In genomic region chr2:149290662-149291061, GRCh38 we compare ENCODE assay signal across 21 cellular contexts. TPM values are rescaled to one million over a fixed set of nuclear protein-coding genes. Genes with fewer than 3 reads are reported as not detected.
"Had no signal": no experiment of that assay in that cellular context is flagged by ENCODE, and none has a peak within 500 bp of the region (broad histone marks: within the 10 kb centered on the region; RNA-seq: fewer than 3 reads in every experiment).

No MANE protein-coding gene starts in this region.

- H3K27ac ChIP-seq: brain microvascular endothelial cell, coronary artery, lower lobe of right lung, pancreas, WERI-Rb-1 had no signal

- ATAC-seq: activated CD4-positive, alpha-beta T cell treated with anti-CD3 and anti-CD28 coated beads for 36 hours; activated naive CD4-positive, alpha-beta T cell treated with anti-CD3 and anti-CD28 coated beads, Interleukin-2, amount 50 U/mL, for 72 hours; left colon; lower lobe of right lung; naive thymus-derived CD4-positive, alpha-beta T cell; pancreas; T-cell had no signal

- H3K9me3 ChIP-seq: lower lobe of right lung, pancreas had no signal

- H3K4me3 ChIP-seq: coronary artery, lower lobe of right lung, pancreas had no signal

- FAIRE-seq: islet of Langerhans, pancreas, urothelium cell line had no signal

- H3K27me3 Mint-ChIP-seq: activated CD4-positive, alpha-beta memory T cell treated with anti-CD3 and anti-CD28 coated beads for 36 hours; central memory CD8-positive, alpha-beta T cell had no signal

- H3K9me3 Mint-ChIP-seq: activated CD4-positive, alpha-beta memory T cell treated with anti-CD3 and anti-CD28 coated beads for 36 hours; activated naive CD4-positive, alpha-beta T cell treated with anti-CD3 and anti-CD28 coated beads, Interleukin-2, amount 50 U/mL, for 72 hours; activated T-cell treated with anti-CD3 and anti-CD28 coated beads, Interleukin-2, amount 50 U/mL, for 24 hours; naive thymus-derived CD4-positive, alpha-beta T cell; T-cell had no signal

- H3K36me3 Mint-ChIP-seq: activated CD4-positive, alpha-beta memory T cell treated with anti-CD3 and anti-CD28 coated beads for 36 hours; activated naive CD4-positive, alpha-beta T cell treated with anti-CD3 and anti-CD28 coated beads, Interleukin-2, amount 50 U/mL, for 72 hours; naive thymus-derived CD4-positive, alpha-beta T cell; T-cell had no signal

- H3K27ac Mint-ChIP-seq: activated CD4-positive, alpha-beta memory T cell treated with anti-CD3 and anti-CD28 coated beads for 36 hours; activated CD4-positive, alpha-beta T cell treated with anti-CD3 and anti-CD28 coated beads for 36 hours; activated naive CD4-positive, alpha-beta T cell treated with anti-CD3 and anti-CD28 coated beads, Interleukin-2, amount 50 U/mL, for 72 hours; activated T-cell treated with anti-CD3 and anti-CD28 coated beads, Interleukin-2, amount 50 U/mL, for 24 hours; naive thymus-derived CD4-positive, alpha-beta T cell; T-cell had no signal

- H3K4me3 Mint-ChIP-seq: activated CD4-positive, alpha-beta memory T cell treated with anti-CD3 and anti-CD28 coated beads for 36 hours; activated CD4-positive, alpha-beta T cell treated with anti-CD3 and anti-CD28 coated beads for 36 hours; activated T-cell treated with anti-CD3 and anti-CD28 coated beads, Interleukin-2, amount 50 U/mL, for 24 hours; central memory CD8-positive, alpha-beta T cell; naive thymus-derived CD4-positive, alpha-beta T cell; T-cell had no signal

- H3K4me1 Mint-ChIP-seq: activated CD4-positive, alpha-beta T cell treated with anti-CD3 and anti-CD28 coated beads for 36 hours; central memory CD8-positive, alpha-beta T cell; naive thymus-derived CD4-positive, alpha-beta T cell; T-cell had no signal

- H3K4me1 ChIP-seq: lower lobe of right lung, pancreas had no signal

- H3K27me3 ChIP-seq: brain microvascular endothelial cell, pancreas had no signal

- H3K36me3 ChIP-seq: brain microvascular endothelial cell, lower lobe of right lung, pancreas, WERI-Rb-1 had no signal

- DNase-seq: activated CD4-positive, alpha-beta memory T cell treated with anti-CD3 and anti-CD28 coated beads for 36 hours; activated CD4-positive, alpha-beta T cell treated with anti-CD3 and anti-CD28 coated beads for 36 hours; activated T-cell treated with anti-CD3 and anti-CD28 coated beads, Interleukin-2, amount 50 U/mL, for 24 hours; amniotic stem cell; brain microvascular endothelial cell; foreskin fibroblast; glutamatergic neuron; left colon; lower lobe of right lung; naive thymus-derived CD4-positive, alpha-beta T cell; pancreas; stimulated activated CD4-positive, alpha-beta T cell treated with anti-CD3 and anti-CD28 coated beads, Interleukin-12 subunit alpha, Interleukin-12 subunit beta, amount 100 ng/mL, for 4 hours; stimulated activated CD4-positive, alpha-beta T cell treated with anti-CD3 and anti-CD28 coated beads, Interleukin-2, amount 100 ng/mL, for 24 hours; T-cell; T1000; WERI-Rb-1 had no signal

RNA-seq across cellular contexts. Expression of gene LYPD6, which starts 39.7 kb away (rescaled TPM):
- total RNA-seq: activated CD4-positive, alpha-beta memory T cell treated with anti-CD3 and anti-CD28 coated beads for 36 hours; activated CD4-positive, alpha-beta T cell treated with anti-CD3 and anti-CD28 coated beads for 36 hours; activated naive CD4-positive, alpha-beta T cell treated with anti-CD3 and anti-CD28 coated beads, Interleukin-2, amount 50 U/mL, for 72 hours; naive thymus-derived CD4-positive, alpha-beta T cell; T-cell had no signal
- polyA plus RNA-seq: naive thymus-derived CD4-positive, alpha-beta T cell had no signal
